ENCODE assay signal across 20 cellular contexts in the genomic region with DNA sequence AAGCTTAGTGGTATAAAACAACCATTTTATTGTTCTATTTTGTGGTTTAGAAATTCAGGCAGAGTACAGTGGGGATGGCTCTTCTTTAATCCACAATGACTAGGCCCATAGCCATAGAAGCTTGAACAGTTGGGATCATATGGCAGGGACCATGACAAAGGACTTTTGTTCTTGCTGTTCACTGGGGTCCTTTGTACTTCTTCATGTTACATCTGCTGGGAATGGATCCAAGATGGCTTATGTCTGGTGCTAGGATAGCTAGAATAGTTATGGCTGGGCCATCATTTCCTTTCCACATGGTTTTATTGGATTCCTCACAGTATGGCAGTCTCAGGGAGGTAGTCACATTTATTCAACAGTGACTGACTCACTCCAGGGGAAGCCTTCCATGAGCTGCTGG.
A peak's percentile ranks its signal among the peaks of the same experiment; 100 is the strongest.
DNase-seq lines count a peak whose midpoint lies in the region; ATAC-seq, FAIRE-seq and TF ChIP-seq lines count a peak whose summit lies in the region.
"Had no signal": no experiment of that assay in that cellular context is flagged by ENCODE, and none has a peak within 500 bp of the region (broad histone marks: within the 10 kb centered on the region; RNA-seq: fewer than 3 reads in every experiment).

No MANE protein-coding gene starts in this region.

- no peaks in the 10 kb centered on the region for H3K9me3 ChIP-seq in HepG2 (ENCODE audit: low read length)
- H3K9me3 ChIP-seq in right lobe of liver = no peaks in the 10 kb centered on the region
- H3K9me3 ChIP-seq: esophagus muscularis mucosa, thoracic aorta had no signal

- TF ChIP-seq CTCF in HepG2 (CRISPR knock-in tag; IDR thresholded peaks at IDR 0.05) (no peak), right lobe of liver (IDR thresholded peaks at IDR 0.05) (no peak)

- H2AFZ ChIP-seq in HepG2 (ENCODE audit: low read length) = no peak overlapping the region

- POLR2A ChIA-PET in HepG2 (lab: Yijun Ruan, JAX) = no interaction called here

- CTCF ChIA-PET in HepG2 (lab: Yijun Ruan, JAX; ENCODE audit: low intra/inter-chr PET ratio, low total read pairs) = no interaction called here

- TF ChIP-seq RAD21 in HepG2 (CRISPR knock-in tag; IDR thresholded peaks at IDR 0.05) = no peak

- no peak for TF ChIP-seq POLR2A in HepG2 (IDR thresholded peaks at IDR 0.05; ENCODE audit: insufficient read depth in 1 of 2, low read depth in 2 of 2, low read length in 2 of 2)
- no peak for TF ChIP-seq POLR2A in right lobe of liver (IDR thresholded peaks at IDR 0.05)

- no peaks in the 10 kb centered on the region for H3K36me3 ChIP-seq in HepG2 (replicated peaks in 1 of 2; ENCODE audit: control insufficient read depth in 1 of 2, insufficient read depth in 2 of 2, low read length in 2 of 2)
- H3K36me3 ChIP-seq in right lobe of liver = no peaks in the 10 kb centered on the region
- H3K36me3 ChIP-seq: esophagus muscularis mucosa, thoracic aorta had no signal

- H3K9ac ChIP-seq in HepG2 (ENCODE audit: insufficient read depth, low read depth, low read length) = no peak overlapping the region

- in situ Hi-C loops in HepG2 (cut with HindIII; ENCODE audit: extremely low pct_ligation_motif_present, low pct_unique_long_range_greater_than_20kb) = no loop called here

- no peak overlapping the region for H3K4me2 ChIP-seq in HepG2 (ENCODE audit: low read depth, low read length)
- H3K4me2 ChIP-seq: smooth muscle cell had no signal

- H4K20me1 ChIP-seq in HepG2 (ENCODE audit: insufficient read depth, low read length) = no peaks in the 10 kb centered on the region

- H3K27ac ChIP-seq in HepG2 (ENCODE audit: extremely low read length, insufficient read depth, low read length) (no peak overlapping the region), right lobe of liver (no peak overlapping the region), caudate nucleus (ENCODE audit: low read depth, low read length) (peak overlapping the region; percentile 68)
- H3K27ac ChIP-seq: esophagus muscularis mucosa, thoracic aorta had no signal

- TF ChIP-seq EP300 in HepG2 (IDR thresholded peaks at IDR 0.05; ENCODE audit: low read depth in 2 of 2, low read length in 2 of 2) (no peak), HepG2 (CRISPR knock-in tag; IDR thresholded peaks at IDR 0.05; ENCODE audit: borderline replicate concordance) (no peak)

- no peaks in the 10 kb centered on the region for H3K4me1 ChIP-seq in HepG2 (ENCODE audit: insufficient read depth, low read length)
- H3K4me1 ChIP-seq in right lobe of liver = no peaks in the 10 kb centered on the region
- H3K4me1 ChIP-seq: esophagus muscularis mucosa had no signal

- intact Hi-C loops in HepG2 (cut with micrococcal nuclease; ENCODE audit: unreplicated experiment) (no loop called here), right lobe of liver (cut with DNase I) (no loop called here)

- DNase-seq in HepG2 (ENCODE audit: low spot score) (peak; percentile 5), right lobe of liver (no peak), caudate nucleus (lab: John Stamatoyannopoulos, UW) (peak in 39 of 61 donors; percentile 2 to 76 (median 34)), medulla oblongata (ENCODE audit: extremely low spot score) (peak; percentile 92), NCI-H526 treated with DMSO at 0.1 percent for 48 hours (lab: John Stamatoyannopoulos, UW) (no peak)
- no peak for DNase-seq in activated CD4-positive, CD25-positive, alpha-beta regulatory T cell (lab: John Stamatoyannopoulos, UW)
- no peak for DNase-seq in activated CD8-positive, alpha-beta memory T cell treated with anti-CD3 and anti-CD28 coated beads, Interleukin-2, amount 50 U/mL, for 48 hours
- DNase-seq: activated CD8-positive, alpha-beta T cell treated with anti-CD3 and anti-CD28 coated beads, Interleukin-2, amount 10 ng/mL, durations not matched to agents 7 days and 5 days; activated naive CD8-positive, alpha-beta T cell treated with anti-CD3 and anti-CD28 coated beads for 36 hours; activated T-cell treated with anti-CD3 and anti-CD28 coated beads, Interleukin-2, amount 50 U/mL, for 72 hours; NCI-H187 treated with DMSO at 0.1 percent for 48 hours; NCI-H510A treated with DMSO at 0.1 percent for 48 hours had no signal

- no peak for FAIRE-seq in HepG2 (lab: Jason Lieb, UNC)
- FAIRE-seq: A204.1, bronchial epithelial cell, keratinocyte had no signal

- H3K27me3 ChIP-seq in HepG2 (ENCODE audit: control insufficient read depth in 1 of 2, insufficient read depth in 2 of 2, low read length in 2 of 2) (no peaks in the 10 kb centered on the region), right lobe of liver (no peaks in the 10 kb centered on the region)
- H3K27me3 ChIP-seq: esophagus muscularis mucosa had no signal

- no TSS peak for BruUV-seq in HepG2 (replicated peaks; lab: Mats Ljungman, UMichigan)

- ATAC-seq in HepG2 (no peak), right lobe of liver (no peak), HG02970 (IDR thresholded peaks at IDR 0.05; ENCODE audit: low FRiP score, unreplicated experiment) (no peak)
- ATAC-seq: activated CD8-positive, alpha-beta T cell treated with anti-CD3 and anti-CD28 coated beads, Interleukin-2, amount 10 ng/mL, durations not matched to agents 7 days and 5 days; activated T-cell treated with anti-CD3 and anti-CD28 coated beads, Interleukin-2, amount 50 U/mL, for 72 hours; Right ventricle myocardium inferior had no signal

- H3K4me3 ChIP-seq in HepG2 (replicated peaks in 1 of 3; ENCODE audit: insufficient read depth in 1 of 3, low read depth in 2 of 3, low read length in 3 of 3) (no peak overlapping the region), right lobe of liver (no peak overlapping the region)
- H3K4me3 ChIP-seq: esophagus muscularis mucosa, smooth muscle cell, thoracic aorta had no signal

- H3K79me2 ChIP-seq in HepG2 (ENCODE audit: insufficient read depth, low read length) = no peaks in the 10 kb centered on the region

TF ChIP-seq in HepG2, 621 proteins besides CTCF, POLR2A, EP300 and RAD21:
- no peak for TF ChIP-seq CEBPB (IDR thresholded peaks at IDR 0.05; ENCODE audit: borderline replicate concordance, low read depth, low read length)
- TF ChIP-seq SOX13 (IDR thresholded peaks at IDR 0.05) = no peak
- 0 out of 4 replicates have a peak, but pooled peaks of 1 of the 2 experiments have one; percentile 32 for TF ChIP-seq SOX13 (CRISPR knock-in tag; conservative IDR thresholded peaks at IDR 0.05 in 1 of 2, IDR thresholded peaks at IDR 0.05 in 1 of 2)

Comparison
In these comparisons a context has a peak if more than half of its experiments do, and no peak if none do; other contexts are left out.
1. DNase-seq: peak in HepG2 (single experiment), caudate nucleus (39 of 61) and medulla oblongata (single experiment); none in right lobe of liver (0 of 3), activated CD4-positive, CD25-positive, alpha-beta regulatory T cell (0 of 4), NCI-H526 treated with DMSO at 0.1 percent for 48 hours (single experiment) and activated CD8-positive, alpha-beta memory T cell treated with anti-CD3 and anti-CD28 coated beads, Interleukin-2, amount 50 U/mL, for 48 hours (single experiment).